2 cellular contexts compared by ENCODE assay signal in genomic region chr9:69344459-69344858, GRCh38.
TF ChIP-seq lines count a peak whose summit lies in the region.

No MANE protein-coding gene starts in this region.

TF ChIP-seq in GM23338, 12 proteins besides CTCF, POLR2A, EP300 and RAD21:
- TF ChIP-seq POLR2AphosphoS5 (IDR thresholded peaks at IDR 0.05; ENCODE audit: low read depth): no peak
- TF ChIP-seq CREB1 (CRISPR knock-in tag; IDR thresholded peaks at IDR 0.05; ENCODE audit: low read depth): no peak
- TF ChIP-seq, protein P1, sequence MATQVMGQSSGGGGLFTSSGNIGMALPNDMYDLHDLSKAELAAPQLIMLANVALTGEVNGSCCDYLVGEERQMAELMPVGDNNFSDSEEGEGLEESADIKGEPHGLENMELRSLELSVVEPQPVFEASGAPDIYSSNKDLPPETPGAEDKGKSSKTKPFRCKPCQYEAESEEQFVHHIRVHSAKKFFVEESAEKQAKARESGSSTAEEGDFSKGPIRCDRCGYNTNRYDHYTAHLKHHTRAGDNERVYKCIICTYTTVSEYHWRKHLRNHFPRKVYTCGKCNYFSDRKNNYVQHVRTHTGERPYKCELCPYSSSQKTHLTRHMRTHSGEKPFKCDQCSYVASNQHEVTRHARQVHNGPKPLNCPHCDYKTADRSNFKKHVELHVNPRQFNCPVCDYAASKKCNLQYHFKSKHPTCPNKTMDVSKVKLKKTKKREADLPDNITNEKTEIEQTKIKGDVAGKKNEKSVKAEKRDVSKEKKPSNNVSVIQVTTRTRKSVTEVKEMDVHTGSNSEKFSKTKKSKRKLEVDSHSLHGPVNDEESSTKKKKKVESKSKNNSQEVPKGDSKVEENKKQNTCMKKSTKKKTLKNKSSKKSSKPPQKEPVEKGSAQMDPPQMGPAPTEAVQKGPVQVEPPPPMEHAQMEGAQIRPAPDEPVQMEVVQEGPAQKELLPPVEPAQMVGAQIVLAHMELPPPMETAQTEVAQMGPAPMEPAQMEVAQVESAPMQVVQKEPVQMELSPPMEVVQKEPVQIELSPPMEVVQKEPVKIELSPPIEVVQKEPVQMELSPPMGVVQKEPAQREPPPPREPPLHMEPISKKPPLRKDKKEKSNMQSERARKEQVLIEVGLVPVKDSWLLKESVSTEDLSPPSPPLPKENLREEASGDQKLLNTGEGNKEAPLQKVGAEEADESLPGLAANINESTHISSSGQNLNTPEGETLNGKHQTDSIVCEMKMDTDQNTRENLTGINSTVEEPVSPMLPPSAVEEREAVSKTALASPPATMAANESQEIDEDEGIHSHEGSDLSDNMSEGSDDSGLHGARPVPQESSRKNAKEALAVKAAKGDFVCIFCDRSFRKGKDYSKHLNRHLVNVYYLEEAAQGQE (IDR thresholded peaks at IDR 0.05; ENCODE audit: unreplicated experiment): no peak
- no peak for TF ChIP-seq ZNF114 (CRISPR knock-in tag; IDR thresholded peaks at IDR 0.05)
- TF ChIP-seq EZH2phosphoT487 (IDR thresholded peaks at IDR 0.05; ENCODE audit: unreplicated experiment): no peak
- TF ChIP-seq, protein P2, sequence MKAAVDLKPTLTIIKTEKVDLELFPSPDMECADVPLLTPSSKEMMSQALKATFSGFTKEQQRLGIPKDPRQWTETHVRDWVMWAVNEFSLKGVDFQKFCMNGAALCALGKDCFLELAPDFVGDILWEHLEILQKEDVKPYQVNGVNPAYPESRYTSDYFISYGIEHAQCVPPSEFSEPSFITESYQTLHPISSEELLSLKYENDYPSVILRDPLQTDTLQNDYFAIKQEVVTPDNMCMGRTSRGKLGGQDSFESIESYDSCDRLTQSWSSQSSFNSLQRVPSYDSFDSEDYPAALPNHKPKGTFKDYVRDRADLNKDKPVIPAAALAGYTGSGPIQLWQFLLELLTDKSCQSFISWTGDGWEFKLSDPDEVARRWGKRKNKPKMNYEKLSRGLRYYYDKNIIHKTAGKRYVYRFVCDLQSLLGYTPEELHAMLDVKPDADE (IDR thresholded peaks at IDR 0.05): no peak
- no peak for TF ChIP-seq JUNB (IDR thresholded peaks at IDR 0.05; ENCODE audit: unreplicated experiment)
- TF ChIP-seq EZH2 (IDR thresholded peaks at IDR 0.05; ENCODE audit: low read depth, unreplicated experiment): no peak
- no peak for TF ChIP-seq ZNF331 (CRISPR knock-in tag; IDR thresholded peaks at IDR 0.05; ENCODE audit: low read depth)
- TF ChIP-seq STAT1 (IDR thresholded peaks at IDR 0.05; ENCODE audit: unreplicated experiment): no peak
- TF ChIP-seq, protein P3, sequence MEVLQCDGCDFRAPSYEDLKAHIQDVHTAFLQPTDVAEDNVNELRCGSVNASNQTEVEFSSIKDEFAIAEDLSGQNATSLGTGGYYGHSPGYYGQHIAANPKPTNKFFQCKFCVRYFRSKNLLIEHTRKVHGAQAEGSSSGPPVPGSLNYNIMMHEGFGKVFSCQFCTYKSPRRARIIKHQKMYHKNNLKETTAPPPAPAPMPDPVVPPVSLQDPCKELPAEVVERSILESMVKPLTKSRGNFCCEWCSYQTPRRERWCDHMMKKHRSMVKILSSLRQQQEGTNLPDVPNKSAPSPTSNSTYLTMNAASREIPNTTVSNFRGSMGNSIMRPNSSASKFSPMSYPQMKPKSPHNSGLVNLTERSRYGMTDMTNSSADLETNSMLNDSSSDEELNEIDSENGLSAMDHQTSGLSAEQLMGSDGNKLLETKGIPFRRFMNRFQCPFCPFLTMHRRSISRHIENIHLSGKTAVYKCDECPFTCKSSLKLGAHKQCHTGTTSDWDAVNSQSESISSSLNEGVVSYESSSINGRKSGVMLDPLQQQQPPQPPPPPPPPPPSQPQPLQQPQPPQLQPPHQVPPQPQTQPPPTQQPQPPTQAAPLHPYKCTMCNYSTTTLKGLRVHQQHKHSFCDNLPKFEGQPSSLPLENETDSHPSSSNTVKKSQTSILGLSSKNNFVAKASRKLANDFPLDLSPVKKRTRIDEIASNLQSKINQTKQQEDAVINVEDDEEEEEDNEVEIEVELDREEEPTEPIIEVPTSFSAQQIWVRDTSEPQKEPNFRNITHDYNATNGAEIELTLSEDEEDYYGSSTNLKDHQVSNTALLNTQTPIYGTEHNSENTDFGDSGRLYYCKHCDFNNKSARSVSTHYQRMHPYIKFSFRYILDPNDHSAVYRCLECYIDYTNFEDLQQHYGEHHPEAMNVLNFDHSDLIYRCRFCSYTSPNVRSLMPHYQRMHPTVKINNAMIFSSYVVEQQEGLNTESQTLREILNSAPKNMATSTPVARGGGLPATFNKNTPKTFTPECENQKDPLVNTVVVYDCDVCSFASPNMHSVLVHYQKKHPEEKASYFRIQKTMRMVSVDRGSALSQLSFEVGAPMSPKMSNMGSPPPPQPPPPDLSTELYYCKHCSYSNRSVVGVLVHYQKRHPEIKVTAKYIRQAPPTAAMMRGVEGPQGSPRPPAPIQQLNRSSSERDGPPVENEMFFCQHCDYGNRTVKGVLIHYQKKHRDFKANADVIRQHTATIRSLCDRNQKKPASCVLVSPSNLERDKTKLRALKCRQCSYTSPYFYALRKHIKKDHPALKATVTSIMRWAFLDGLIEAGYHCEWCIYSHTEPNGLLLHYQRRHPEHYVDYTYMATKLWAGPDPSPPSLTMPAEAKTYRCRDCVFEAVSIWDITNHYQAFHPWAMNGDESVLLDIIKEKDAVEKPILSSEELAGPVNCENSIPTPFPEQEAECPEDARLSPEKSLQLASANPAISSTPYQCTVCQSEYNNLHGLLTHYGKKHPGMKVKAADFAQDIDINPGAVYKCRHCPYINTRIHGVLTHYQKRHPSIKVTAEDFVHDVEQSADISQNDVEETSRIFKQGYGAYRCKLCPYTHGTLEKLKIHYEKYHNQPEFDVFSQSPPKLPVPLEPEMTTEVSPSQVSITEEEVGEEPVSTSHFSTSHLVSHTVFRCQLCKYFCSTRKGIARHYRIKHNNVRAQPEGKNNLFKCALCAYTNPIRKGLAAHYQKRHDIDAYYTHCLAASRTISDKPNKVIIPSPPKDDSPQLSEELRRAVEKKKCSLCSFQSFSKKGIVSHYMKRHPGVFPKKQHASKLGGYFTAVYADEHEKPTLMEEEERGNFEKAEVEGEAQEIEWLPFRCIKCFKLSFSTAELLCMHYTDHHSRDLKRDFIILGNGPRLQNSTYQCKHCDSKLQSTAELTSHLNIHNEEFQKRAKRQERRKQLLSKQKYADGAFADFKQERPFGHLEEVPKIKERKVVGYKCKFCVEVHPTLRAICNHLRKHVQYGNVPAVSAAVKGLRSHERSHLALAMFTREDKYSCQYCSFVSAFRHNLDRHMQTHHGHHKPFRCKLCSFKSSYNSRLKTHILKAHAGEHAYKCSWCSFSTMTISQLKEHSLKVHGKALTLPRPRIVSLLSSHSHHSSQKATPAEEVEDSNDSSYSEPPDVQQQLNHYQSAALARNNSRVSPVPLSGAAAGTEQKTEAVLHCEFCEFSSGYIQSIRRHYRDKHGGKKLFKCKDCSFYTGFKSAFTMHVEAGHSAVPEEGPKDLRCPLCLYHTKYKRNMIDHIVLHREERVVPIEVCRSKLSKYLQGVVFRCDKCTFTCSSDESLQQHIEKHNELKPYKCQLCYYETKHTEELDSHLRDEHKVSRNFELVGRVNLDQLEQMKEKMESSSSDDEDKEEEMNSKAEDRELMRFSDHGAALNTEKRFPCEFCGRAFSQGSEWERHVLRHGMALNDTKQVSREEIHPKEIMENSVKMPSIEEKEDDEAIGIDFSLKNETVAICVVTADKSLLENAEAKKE (CRISPR knock-in tag; IDR thresholded peaks at IDR 0.05): no peak
- no peak for TF ChIP-seq NANOG (IDR thresholded peaks at IDR 0.05; ENCODE audit: borderline replicate concordance)

TF ChIP-seq in H1, 55 proteins besides CTCF, POLR2A, EP300 and RAD21:
- 0 out of 2 replicates have a peak, but pooled peaks have one; percentile 11 for TF ChIP-seq MAX (IDR thresholded peaks at IDR 0.05)
- TF ChIP-seq GABPA (IDR thresholded peaks at IDR 0.05; ENCODE audit: borderline replicate concordance, insufficient read depth, low read length): no peak
- TF ChIP-seq SP1 (IDR thresholded peaks at IDR 0.05; ENCODE audit: low read depth, low read length): no peak
- TF ChIP-seq EGR1 (IDR thresholded peaks at IDR 0.05; ENCODE audit: borderline replicate concordance, low read depth, low read length): no peak
- TF ChIP-seq YY1 (IDR thresholded peaks at IDR 0.05; ENCODE audit: low read depth, low read length): no peak
- no peak for TF ChIP-seq CEBPB (IDR thresholded peaks at IDR 0.05; ENCODE audit: low read depth, low read length)
- TF ChIP-seq SUZ12 (IDR thresholded peaks at IDR 0.05; ENCODE audit: low read length): no peak
- no peak for TF ChIP-seq HDAC6 (IDR thresholded peaks at IDR 0.05; ENCODE audit: low read depth, low read length)
- TF ChIP-seq CBX5 (IDR thresholded peaks at IDR 0.05; ENCODE audit: low read depth, low read length): no peak
- TF ChIP-seq CHD7 (IDR thresholded peaks at IDR 0.05; ENCODE audit: insufficient replicate concordance, low read length): no peak
- no peak for TF ChIP-seq TAF7 (optimal IDR thresholded peaks at IDR 0.05; ENCODE audit: borderline replicate concordance, low read depth, low read length)
- no peak for TF ChIP-seq BACH1 (IDR thresholded peaks at IDR 0.05; ENCODE audit: low read length)
- TF ChIP-seq, protein P4, sequence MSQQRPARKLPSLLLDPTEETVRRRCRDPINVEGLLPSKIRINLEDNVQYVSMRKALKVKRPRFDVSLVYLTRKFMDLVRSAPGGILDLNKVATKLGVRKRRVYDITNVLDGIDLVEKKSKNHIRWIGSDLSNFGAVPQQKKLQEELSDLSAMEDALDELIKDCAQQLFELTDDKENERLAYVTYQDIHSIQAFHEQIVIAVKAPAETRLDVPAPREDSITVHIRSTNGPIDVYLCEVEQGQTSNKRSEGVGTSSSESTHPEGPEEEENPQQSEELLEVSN (IDR thresholded peaks at IDR 0.05): peak; percentile 31; the same call in 1 of the 2 replicates
- no peak for TF ChIP-seq ZNF274 (IDR thresholded peaks at IDR 0.05; ENCODE audit: borderline replicate concordance, extremely low read depth, low read length)
- no peak for TF ChIP-seq RXRA (IDR thresholded peaks at IDR 0.05; ENCODE audit: insufficient read depth, low read depth, low read length)
- TF ChIP-seq SIX5 (IDR thresholded peaks at IDR 0.05; ENCODE audit: low read depth, low read length): no peak
TF ChIP-seq in H1: peak in this region for 2.
